ENCODE assay signal across 8 cellular contexts in the genomic region with DNA sequence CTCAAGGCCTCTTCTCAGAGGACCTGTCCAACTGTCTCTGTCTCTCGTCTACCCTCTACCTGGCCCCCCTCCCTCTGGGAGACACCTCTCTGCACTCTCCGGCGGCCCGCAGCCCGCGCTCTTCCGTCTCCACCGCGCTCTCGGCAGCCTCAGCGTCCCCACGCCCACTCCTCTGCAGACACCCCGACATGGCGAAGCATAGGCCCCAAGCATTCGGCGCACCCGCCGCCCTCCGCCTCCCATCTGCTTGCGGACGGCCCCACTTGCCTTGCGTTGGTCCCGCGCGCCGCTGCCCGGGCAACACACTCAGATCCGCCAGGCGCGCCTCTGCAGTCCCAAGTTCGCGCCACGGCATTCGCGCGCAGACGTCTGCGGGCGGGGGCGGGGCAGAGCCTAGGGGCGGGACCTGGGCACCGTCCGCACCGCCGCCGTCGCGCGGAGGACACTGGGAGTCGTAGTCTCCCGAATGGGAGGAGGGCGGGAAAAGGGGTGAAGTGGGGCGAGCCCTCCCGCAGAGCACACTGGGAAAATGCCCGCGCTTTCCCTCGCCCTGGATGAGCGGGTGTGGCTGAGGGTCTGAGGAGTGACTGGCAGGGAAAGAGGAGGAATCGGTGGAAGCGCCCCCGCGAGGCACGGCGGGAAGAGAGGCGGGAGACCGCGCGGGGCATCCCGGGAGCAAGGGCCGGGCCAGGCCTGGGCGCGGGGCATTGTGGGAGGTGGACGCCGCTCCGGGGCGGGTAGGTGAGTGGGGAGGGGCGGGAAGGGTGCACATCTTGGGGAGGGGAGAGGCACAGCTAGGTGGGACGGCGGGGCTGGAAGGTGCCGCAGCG. TPM values are rescaled to one million over a fixed set of nuclear protein-coding genes. Genes with fewer than 3 reads are reported as not detected.
DNase-seq lines count a peak whose midpoint lies in the region; ATAC-seq and TF ChIP-seq lines count a peak whose summit lies in the region.

A gene (minus strand): TSS at position 371 of the 830 bp plus-strand sequence. CDS start 4,778 bp downstream, outside the sequence.
A gene (plus strand): TSS at position 707 of the 830 bp plus-strand sequence. CDS start 1,123 bp downstream, outside the sequence.

- peak within 1 kb of the TSS; percentile 98 for H3K27ac Mint-ChIP-seq in stimulated activated naive CD8-positive, alpha-beta T cell treated with anti-CD3 and anti-CD28 coated beads, Interleukin-15, amount 100 ng/mL, for 72 hours

- peak within 1 kb of the TSS; percentile 94 for H3K4me2 ChIP-seq in neural cell (ENCODE audit: low read length)

- ATAC-seq in stimulated activated naive CD8-positive, alpha-beta T cell treated with anti-CD3 and anti-CD28 coated beads, Interleukin-15, amount 100 ng/mL, for 72 hours = peak; percentile 95

- peaks cover 15% of the 10 kb centered on the region for H3K79me2 ChIP-seq in neural cell (replicated peaks; ENCODE audit: insufficient read depth, low read length)

- H3K9me3 ChIP-seq in ES-I3 (ENCODE audit: control insufficient read depth, insufficient read depth, low read length) (no peaks in the 10 kb centered on the region), MG63 (no peaks in the 10 kb centered on the region), neural cell (ENCODE audit: low read length) (no peaks in the 10 kb centered on the region)

- H2AFZ ChIP-seq in neural cell (ENCODE audit: low read depth, low read length) = peak within 1 kb of the TSS; percentile 78

- peak within 1 kb of the TSS; percentile 77 for H3K27ac ChIP-seq in neural cell (ENCODE audit: low read length)

- no peaks in the 10 kb centered on the region for H3K27me3 Mint-ChIP-seq in stimulated activated naive CD8-positive, alpha-beta T cell treated with anti-CD3 and anti-CD28 coated beads, Interleukin-15, amount 100 ng/mL, for 72 hours

- peaks cover 6% of the 10 kb centered on the region; the same call in 1 of the 2 replicates for H3K36me3 ChIP-seq in ES-I3 (ENCODE audit: insufficient read depth, low read length)
- peaks cover 11% of the 10 kb centered on the region for H3K36me3 ChIP-seq in H7 (replicated peaks; ENCODE audit: control insufficient read depth, insufficient read depth, low read length)
- peaks cover 40% of the 10 kb centered on the region for H3K36me3 ChIP-seq in MG63
- H3K36me3 ChIP-seq in neural cell (ENCODE audit: insufficient read depth, low read length) = no peaks in the 10 kb centered on the region

- peak; percentile 36 for TF ChIP-seq EP300 in neural cell (conservative IDR thresholded peaks at IDR 0.05; ENCODE audit: poor library complexity, severe bottlenecking)

- no peaks in the 10 kb centered on the region for H3K9me2 ChIP-seq in neural cell (ENCODE audit: insufficient read depth, low read length)

- H3K4me3 Mint-ChIP-seq in stimulated activated naive CD8-positive, alpha-beta T cell treated with anti-CD3 and anti-CD28 coated beads, Interleukin-15, amount 100 ng/mL, for 72 hours = peak within 1 kb of the TSS; percentile 89 to 99

- H3F3A ChIP-seq in neural cell (ENCODE audit: insufficient read depth, low read length, poor library complexity, severe bottlenecking) = peaks cover 6% of the 10 kb centered on the region

- H4K20me1 ChIP-seq in neural cell (ENCODE audit: insufficient read depth) = no peaks in the 10 kb centered on the region

- H3K9me3 Mint-ChIP-seq in stimulated activated naive CD8-positive, alpha-beta T cell treated with anti-CD3 and anti-CD28 coated beads, Interleukin-15, amount 100 ng/mL, for 72 hours = no peaks in the 10 kb centered on the region

- peak; percentile 4 for TF ChIP-seq CTCF in fibroblast of the aortic adventitia (IDR thresholded peaks at IDR 0.05; ENCODE audit: insufficient read depth, low read length)
- peak; percentile 52 for TF ChIP-seq CTCF in neural cell (IDR thresholded peaks at IDR 0.05; ENCODE audit: poor library complexity, severe bottlenecking)

- H3K9ac ChIP-seq in ES-I3 (ENCODE audit: low read depth, low read length) = peak within 1 kb of the TSS; percentile 97
- H3K9ac ChIP-seq in neural cell (ENCODE audit: low read length) = peak within 1 kb of the TSS; percentile 79

- TF ChIP-seq RAD21 in neural cell (conservative IDR thresholded peaks at IDR 0.05) = peak; percentile 44

- DNase-seq in H7 (peak; percentile 98), MG63 (peak; percentile 97), SHP77 (lab: John Stamatoyannopoulos, UW) (peak; percentile 87 to 92), fibroblast of the aortic adventitia (ENCODE audit: low read depth) (peak; percentile 95)
- DNase-seq in activated effector memory CD4-positive, alpha-beta T cell treated with anti-CD3 and anti-CD28 coated beads, Interleukin-2, amount 50 U/mL, for 16 hours = peak; percentile 97
- peak; percentile 93 to 94 for DNase-seq in stimulated activated naive CD8-positive, alpha-beta T cell treated with anti-CD3 and anti-CD28 coated beads, Interleukin-15, amount 100 ng/mL, for 72 hours

- peaks cover 49% of the 10 kb centered on the region for H3K4me1 Mint-ChIP-seq in stimulated activated naive CD8-positive, alpha-beta T cell treated with anti-CD3 and anti-CD28 coated beads, Interleukin-15, amount 100 ng/mL, for 72 hours

- peak within 1 kb of the TSS; percentile 97 for H3K4me3 ChIP-seq in H7 (ENCODE audit: insufficient read depth, low read depth, low read length)
- H3K4me3 ChIP-seq in MG63 = peak within 1 kb of the TSS; percentile 90
- peak within 1 kb of the TSS; percentile 95 for H3K4me3 ChIP-seq in fibroblast of the aortic adventitia (ENCODE audit: low read depth, low read length)
- H3K4me3 ChIP-seq in neural cell (ENCODE audit: low read length) = peak within 1 kb of the TSS; percentile 95

- H3K27me3 ChIP-seq in H7 (ENCODE audit: control insufficient read depth, insufficient read depth, low read length) = no peaks in the 10 kb centered on the region
- no peaks in the 10 kb centered on the region for H3K27me3 ChIP-seq in MG63
- no peaks in the 10 kb centered on the region for H3K27me3 ChIP-seq in neural cell (ENCODE audit: insufficient read depth, low read depth, low read length)

- no peaks in the 10 kb centered on the region; the same call in 1 of the 2 replicates for H3K4me1 ChIP-seq in ES-I3 (ENCODE audit: insufficient read depth, low read length)

TF ChIP-seq in neural cell, 6 proteins besides CTCF, POLR2A, EP300 and RAD21:
- TF ChIP-seq TAF1 (IDR thresholded peaks at IDR 0.05; ENCODE audit: low read depth) (no peak), EZH2 (IDR thresholded peaks at IDR 0.05; ENCODE audit: borderline replicate concordance, insufficient read depth, low read length, poor library complexity, severe bottlenecking) (no peak), MXI1 (conservative IDR thresholded peaks at IDR 0.05; ENCODE audit: poor library complexity, severe bottlenecking) (peak; percentile 95), POLR2AphosphoS5 (IDR thresholded peaks at IDR 0.05) (peak; percentile 57), SMC3 (conservative IDR thresholded peaks at IDR 0.05; ENCODE audit: poor library complexity) (peak; percentile 59)
- TF ChIP-seq, protein P1, sequence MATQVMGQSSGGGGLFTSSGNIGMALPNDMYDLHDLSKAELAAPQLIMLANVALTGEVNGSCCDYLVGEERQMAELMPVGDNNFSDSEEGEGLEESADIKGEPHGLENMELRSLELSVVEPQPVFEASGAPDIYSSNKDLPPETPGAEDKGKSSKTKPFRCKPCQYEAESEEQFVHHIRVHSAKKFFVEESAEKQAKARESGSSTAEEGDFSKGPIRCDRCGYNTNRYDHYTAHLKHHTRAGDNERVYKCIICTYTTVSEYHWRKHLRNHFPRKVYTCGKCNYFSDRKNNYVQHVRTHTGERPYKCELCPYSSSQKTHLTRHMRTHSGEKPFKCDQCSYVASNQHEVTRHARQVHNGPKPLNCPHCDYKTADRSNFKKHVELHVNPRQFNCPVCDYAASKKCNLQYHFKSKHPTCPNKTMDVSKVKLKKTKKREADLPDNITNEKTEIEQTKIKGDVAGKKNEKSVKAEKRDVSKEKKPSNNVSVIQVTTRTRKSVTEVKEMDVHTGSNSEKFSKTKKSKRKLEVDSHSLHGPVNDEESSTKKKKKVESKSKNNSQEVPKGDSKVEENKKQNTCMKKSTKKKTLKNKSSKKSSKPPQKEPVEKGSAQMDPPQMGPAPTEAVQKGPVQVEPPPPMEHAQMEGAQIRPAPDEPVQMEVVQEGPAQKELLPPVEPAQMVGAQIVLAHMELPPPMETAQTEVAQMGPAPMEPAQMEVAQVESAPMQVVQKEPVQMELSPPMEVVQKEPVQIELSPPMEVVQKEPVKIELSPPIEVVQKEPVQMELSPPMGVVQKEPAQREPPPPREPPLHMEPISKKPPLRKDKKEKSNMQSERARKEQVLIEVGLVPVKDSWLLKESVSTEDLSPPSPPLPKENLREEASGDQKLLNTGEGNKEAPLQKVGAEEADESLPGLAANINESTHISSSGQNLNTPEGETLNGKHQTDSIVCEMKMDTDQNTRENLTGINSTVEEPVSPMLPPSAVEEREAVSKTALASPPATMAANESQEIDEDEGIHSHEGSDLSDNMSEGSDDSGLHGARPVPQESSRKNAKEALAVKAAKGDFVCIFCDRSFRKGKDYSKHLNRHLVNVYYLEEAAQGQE (IDR thresholded peaks at IDR 0.05; ENCODE audit: borderline replicate concordance) = peak; percentile 42

RNA-seq across cellular contexts. Expression of the first gene that starts in this region (rescaled TPM):
- total RNA-seq in H7 (2014; rRNA removed; shearing (Covaris generic)) = 90.7 and 100 TPM in 2 replicates
- 37.7 and 98.0 TPM in 2 replicates for total RNA-seq in MG63 (2014; rRNA removed; shearing (Covaris generic); ENCODE audit: low replicate concordance)
- 9.0 and 27.3 TPM in 2 replicates for total RNA-seq in fibroblast of the aortic adventitia (ENCODE audit: low replicate concordance)
- 33.9 and 34.8 TPM in 2 replicates for polyA plus RNA-seq in neural cell
- polyA minus RNA-seq in neural cell = 29.2 and 31.4 TPM in 2 replicates

RNA-seq across cellular contexts. Expression of the second gene that starts in this region (rescaled TPM):
- total RNA-seq in H7 (2014; rRNA removed; shearing (Covaris generic)) = 1.7 and 3.0 TPM in 2 replicates
- 0.86 and 1.5 TPM in 2 replicates for total RNA-seq in MG63 (2014; rRNA removed; shearing (Covaris generic); ENCODE audit: low replicate concordance)
- 2.7 and 4.3 TPM in 2 replicates for total RNA-seq in fibroblast of the aortic adventitia (ENCODE audit: low replicate concordance)
- 2.6 and 4.7 TPM in 2 replicates for polyA plus RNA-seq in neural cell
- 6.5 and 9.0 TPM in 2 replicates for polyA minus RNA-seq in neural cell

Comparison
In these comparisons a context has a peak if more than half of its experiments do, and no peak if none do; other contexts are left out.
1. Peak in every context shown above with its lines: DNase-seq, ATAC-seq, H3K4me3 ChIP-seq and H3K27ac ChIP-seq.